20 cellular contexts compared by ENCODE assay signal in genomic region chr12:70982991-70983390, GRCh38.
DNase-seq lines count a peak whose midpoint lies in the region; ATAC-seq and TF ChIP-seq lines count a peak whose summit lies in the region.
"Had no signal": no experiment of that assay in that cellular context is flagged by ENCODE, and none has a peak within 500 bp of the region (broad histone marks: within the 10 kb centered on the region; RNA-seq: fewer than 3 reads in every experiment).

No MANE protein-coding gene starts in this region.

- in situ Hi-C loops in astrocyte of the spinal cord (cut with HindIII; ENCODE audit: low sequenced_read_pairs): no loop called here

- no peak for ATAC-seq in HG03469 (IDR thresholded peaks at IDR 0.05; ENCODE audit: unreplicated experiment)
- ATAC-seq: activated CD8-positive, alpha-beta T cell treated with anti-CD3 and anti-CD28 coated beads, Interleukin-2, amount 10 ng/mL, durations not matched to agents 7 days and 5 days; left colon had no signal

- TF ChIP-seq CTCF in A673 (conservative IDR thresholded peaks at IDR 0.05; ENCODE audit: low read depth, low read length): no peak
- no peak for TF ChIP-seq CTCF in astrocyte of the spinal cord (IDR thresholded peaks at IDR 0.05; ENCODE audit: low read depth, low read length)
- no peak for TF ChIP-seq CTCF in kidney epithelial cell (IDR thresholded peaks at IDR 0.05; ENCODE audit: insufficient read depth, low read length, poor library complexity, severe bottlenecking)

- DNase-seq in A673 (ENCODE audit: low spot score) (peak; percentile 90), HCEC 1CT (peak; percentile 63), astrocyte of the spinal cord (ENCODE audit: low read depth, low spot score) (peak; percentile 28), kidney epithelial cell (ENCODE audit: low read depth) (peak; percentile 39), NCI-H187 (lab: John Stamatoyannopoulos, UW) (no peak)
- no peak for DNase-seq in activated naive CD4-positive, alpha-beta T cell treated with anti-CD3 and anti-CD28 coated beads, Interleukin-2, amount 50 U/mL, for 16 hours
- DNase-seq in NK-92 treated with Interleukin-12 subunit alpha and Interleukin-12 subunit beta, amount 100 ng/mL, for 24 hours (lab: John Stamatoyannopoulos, UW): no peak
- DNase-seq: activated B cell treated with CpG ODN at 0.5 μM for 24 hours; activated CD8-positive, alpha-beta T cell treated with anti-CD3 and anti-CD28 coated beads, Interleukin-2, amount 10 ng/mL, durations not matched to agents 7 days and 5 days; activated naive CD4-positive, alpha-beta T cell treated with anti-CD3 and anti-CD28 coated beads, Interleukin-2, amount 10 ng/mL, durations not matched to agents 7 days and 5 days; activated T-cell treated with anti-CD3 and anti-CD28 coated beads, Interleukin-2, amount 50 U/mL, for 24 hours; CD4-positive, alpha-beta T cell; cortex of kidney; DMS53; Karpas-422; left colon; NCI-H69; SHP77 had no signal

- H3K27me3 ChIP-seq in A673 (replicated peaks; ENCODE audit: insufficient read depth, low read depth, low read length, poor library complexity) (no peaks in the 10 kb centered on the region), kidney epithelial cell (ENCODE audit: control insufficient read depth, insufficient read depth, low read length) (no peaks in the 10 kb centered on the region)
- H3K27me3 ChIP-seq: ascending aorta had no signal

- H3K4me1 ChIP-seq in A673 (ENCODE audit: insufficient read depth, low read length, poor library complexity, severe bottlenecking): peaks cover 35% of the 10 kb centered on the region
- H3K4me1 ChIP-seq: ascending aorta had no signal

- intact Hi-C loops in A673 (cut with micrococcal nuclease; ENCODE audit: unreplicated experiment): no loop called here

- POLR2A ChIA-PET in A673 (lab: Charles Lee; ENCODE audit: low non-redundant PET): interaction anchor here (0.6 kb wide), 1 partner anchor 656 kb away, joined by 3 read pairs; no protein-coding TSS in a partner anchor

- H3K36me3 ChIP-seq in A673 (ENCODE audit: insufficient read depth, low read length, poor library complexity, severe bottlenecking): no peaks in the 10 kb centered on the region
- no peaks in the 10 kb centered on the region for H3K36me3 ChIP-seq in kidney epithelial cell (ENCODE audit: control insufficient read depth, insufficient read depth, low read length)
- H3K36me3 ChIP-seq: ascending aorta had no signal

- peak overlapping the region; percentile 52 for H3K27ac ChIP-seq in A673 (ENCODE audit: low read depth, low read length, poor library complexity, severe bottlenecking)
- H3K27ac ChIP-seq: ascending aorta had no signal

- H3K4me3 ChIP-seq in A673 (ENCODE audit: low read depth, low read length, poor library complexity, severe bottlenecking) (no peak overlapping the region), astrocyte of the spinal cord (ENCODE audit: low read depth, low read length) (no peak overlapping the region), kidney epithelial cell (ENCODE audit: low read depth, low read length) (no peak overlapping the region)
- H3K4me3 ChIP-seq: ascending aorta had no signal

- no peaks in the 10 kb centered on the region for H3K9me3 ChIP-seq in A673 (ENCODE audit: low read depth, low read length, poor library complexity, severe bottlenecking)
- H3K9me3 ChIP-seq: ascending aorta had no signal

- CTCF ChIA-PET in A673 (lab: Charles Lee): no interaction called here

- BruUV-seq in A673 (replicated peaks; lab: Mats Ljungman, UMichigan): no TSS peak

Comparison
In these comparisons a context has a peak if more than half of its experiments do, and no peak if none do; other contexts are left out.
1. DNase-seq: peak in A673 (single experiment), HCEC 1CT (single experiment), astrocyte of the spinal cord (single experiment) and kidney epithelial cell (single experiment); none in activated naive CD4-positive, alpha-beta T cell treated with anti-CD3 and anti-CD28 coated beads, Interleukin-2, amount 50 U/mL, for 16 hours (single experiment), NCI-H187 (0 of 2) and NK-92 treated with Interleukin-12 subunit alpha and Interleukin-12 subunit beta, amount 100 ng/mL, for 24 hours (single experiment).